ENCODE assay signal across 1 cellular context in genomic region chr16:20900299-20901067, GRCh38.
TF ChIP-seq lines count a peak whose summit lies in the region.

DCUN1D3 (minus strand) TSS chr16:20900358; CDS start chr16:20862538, 37,820 bp downstream.
A gene with protein sequence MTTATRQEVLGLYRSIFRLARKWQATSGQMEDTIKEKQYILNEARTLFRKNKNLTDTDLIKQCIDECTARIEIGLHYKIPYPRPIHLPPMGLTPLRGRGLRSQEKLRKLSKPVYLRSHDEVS (plus strand): TSS chr16:20900771. CDS start chr16:20915556, 14,785 bp downstream.

TF ChIP-seq in GM12878, 131 proteins besides CTCF, POLR2A, EP300 and RAD21 (continued from another document):
- no peak for TF ChIP-seq ZNF592 (IDR thresholded peaks at IDR 0.05)
- no peak for TF ChIP-seq ASH2L (IDR thresholded peaks at IDR 0.05; ENCODE audit: borderline replicate concordance, low read depth)
- TF ChIP-seq EED (IDR thresholded peaks at IDR 0.05; ENCODE audit: low read depth), result peak; percentile 92
- no peak for TF ChIP-seq FOS (IDR thresholded peaks at IDR 0.05; ENCODE audit: borderline replicate concordance, extremely low read depth, insufficient read length)
- peak; percentile 12; the same call in 1 of the 2 replicates for TF ChIP-seq PAX5 (IDR thresholded peaks at IDR 0.05; ENCODE audit: borderline replicate concordance, low read depth, low read length)
- TF ChIP-seq KAT2A (conservative IDR thresholded peaks at IDR 0.05; ENCODE audit: control insufficient read depth, low read depth, low read length), result no peak
- peak; percentile 98 for TF ChIP-seq KLF5 (IDR thresholded peaks at IDR 0.05; ENCODE audit: partially characterized antibody)
- no peak for TF ChIP-seq RBBP5 (conservative IDR thresholded peaks at IDR 0.05)
- TF ChIP-seq HCFC1 (IDR thresholded peaks at IDR 0.05; ENCODE audit: low read length), result peak; percentile 45
- no peak for TF ChIP-seq ZNF24 (IDR thresholded peaks at IDR 0.05)
- peak; percentile 84 for TF ChIP-seq BMI1 (IDR thresholded peaks at IDR 0.05; ENCODE audit: borderline replicate concordance)
- TF ChIP-seq MEF2B (IDR thresholded peaks at IDR 0.05; ENCODE audit: partially characterized antibody, poor library complexity, severe bottlenecking), result peak; percentile 42
- no peak for TF ChIP-seq PBX3 (IDR thresholded peaks at IDR 0.05; ENCODE audit: insufficient replicate concordance, low read depth, low read length)
- peak; percentile 91 for TF ChIP-seq BCLAF1 (IDR thresholded peaks at IDR 0.05)
